In the genomic region with DNA sequence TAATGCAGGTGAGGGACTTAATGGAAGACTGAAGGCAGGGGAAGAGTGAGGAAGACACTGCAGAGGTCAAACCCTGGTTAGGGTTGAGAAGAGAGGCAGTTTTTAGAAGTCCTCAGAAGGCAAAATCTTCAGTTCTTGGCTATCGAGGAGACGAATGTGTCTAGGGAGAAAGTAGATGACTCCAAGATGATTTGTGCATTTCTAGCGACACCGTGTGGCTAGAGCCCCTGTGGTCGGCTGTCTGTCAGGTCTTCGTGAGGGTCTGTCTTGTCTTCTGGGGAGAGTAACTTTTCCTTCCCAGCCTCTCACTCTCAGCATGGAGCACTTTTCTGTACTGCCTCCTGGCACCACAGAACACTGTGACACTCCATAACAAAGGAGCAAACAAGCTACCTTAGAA, we compare ENCODE assay signal across 8 cellular contexts.
DNase-seq lines count a peak whose midpoint lies in the region; ATAC-seq and TF ChIP-seq lines count a peak whose summit lies in the region.

No MANE protein-coding gene starts in this region.

- H3K79me2 ChIP-seq in HCT116 (ENCODE audit: insufficient read depth, low read length), result no peaks in the 10 kb centered on the region

- H3K4me1 Mint-ChIP-seq in glutamatergic neuron (ENCODE audit: low read depth, unreplicated experiment) (no peaks in the 10 kb centered on the region), T-helper 17 cell (no peaks in the 10 kb centered on the region)

- peak; percentile 84 for ATAC-seq in HCT116
- peak; percentile 64; the same call in 2 of the 3 replicates for ATAC-seq in SK-N-SH treated with all-trans-retinoic acid at 6 μM for 48 hours
- ATAC-seq in upper lobe of right lung, result peak; percentile 58
- no peak for ATAC-seq in T-helper 17 cell

- H2AFZ ChIP-seq in HCT116 (ENCODE audit: low read depth, low read length, poor library complexity, severe bottlenecking), result no peak overlapping the region

- H3K27ac ChIP-seq in HCT116 (ENCODE audit: low read depth, low read length), result no peak overlapping the region
- H3K27ac ChIP-seq in upper lobe of right lung, result no peak overlapping the region

- H3K9ac ChIP-seq in HCT116 (ENCODE audit: low read length), result no peak overlapping the region

- H3K9me2 ChIP-seq in HCT116 (ENCODE audit: insufficient read depth), result no peaks in the 10 kb centered on the region

- in situ Hi-C loops in G401 (cut with HindIII; ENCODE audit: low sequenced_read_pairs), result no loop called here

- peak; percentile 67 for TF ChIP-seq RAD21 in HCT116 (IDR thresholded peaks at IDR 0.05; ENCODE audit: low read depth)

- H3K9me3 ChIP-seq in HCT116 (ENCODE audit: control insufficient read depth in 1 of 2, insufficient read depth in 1 of 2, low read depth in 1 of 2, low read length in 2 of 2), result no peaks in the 10 kb centered on the region
- no peaks in the 10 kb centered on the region for H3K9me3 ChIP-seq in upper lobe of right lung
- no peaks in the 10 kb centered on the region for H3K9me3 ChIP-seq in T-helper 17 cell (ENCODE audit: control insufficient read depth, low read length, poor library complexity, severe bottlenecking)

- intact Hi-C loops in HCT116 (cut with micrococcal nuclease) (loop anchor here (1.0 to 2.0 kb wide), 3 partner anchors 142 to 270 kb away; no protein-coding TSS in a partner anchor), upper lobe of right lung (cut with DNase I) (no loop called here)

- no peaks in the 10 kb centered on the region for H4K20me1 ChIP-seq in HCT116 (ENCODE audit: insufficient read depth)

- DNase-seq in G401 (ENCODE audit: low spot score), result peak; percentile 11
- peak; percentile 35 for DNase-seq in HCT116 (ENCODE audit: low read depth, low spot score)
- peak; percentile 39 for DNase-seq in glutamatergic neuron
- DNase-seq in upper lobe of right lung, result no peak
- DNase-seq in activated T-cell treated with anti-CD3 and anti-CD28 coated beads for 4 hours, result no peak
- no peak for DNase-seq in T-helper 17 cell
- no peak for DNase-seq in amniotic stem cell (lab: John Stamatoyannopoulos, UW)

- H3K27me3 Mint-ChIP-seq in glutamatergic neuron (ENCODE audit: unreplicated experiment) (no peaks in the 10 kb centered on the region), T-helper 17 cell (no peaks in the 10 kb centered on the region)

- H3K4me3 ChIP-seq in HCT116 (replicated peaks in 1 of 2; ENCODE audit: low read depth in 1 of 2, low read length in 2 of 2) (no peak overlapping the region), upper lobe of right lung (no peak overlapping the region)

- RAD21 ChIA-PET in HCT116 (lab: Charles Lee; ENCODE audit: low non-redundant PET in 1 of 2, low total read pairs in 2 of 2, uncharacterized antibody in 2 of 2, unreplicated experiment in 2 of 2), result interaction anchor here in 1 of 2 experiments (0.7 to 1.6 kb wide), 2 partner anchors 142 to 270 kb away, joined by 3 to 6 read pairs; no protein-coding TSS in a partner anchor

- BruUV-seq in HCT116 (replicated peaks; lab: Mats Ljungman, UMichigan), result no TSS peak

- H3K36me3 ChIP-seq in HCT116 (ENCODE audit: control insufficient read depth in 1 of 2, insufficient read depth in 2 of 2, low read length in 2 of 2) (no peaks in the 10 kb centered on the region), upper lobe of right lung (no peaks in the 10 kb centered on the region)

- TF ChIP-seq CTCF in HCT116 (IDR thresholded peaks at IDR 0.05 in 2 of 3, conservative IDR thresholded peaks at IDR 0.05 in 1 of 3; ENCODE audit: borderline replicate concordance in 1 of 3, insufficient read depth in 1 of 3, low read depth in 2 of 3, low read length in 2 of 3) (peak; percentile 33 to 59 (median 50); a peak in 4 of 6 replicates), glutamatergic neuron (IDR thresholded peaks at IDR 0.05; ENCODE audit: partially characterized antibody, unreplicated experiment) (no peak), upper lobe of right lung (IDR thresholded peaks at IDR 0.05) (peak; percentile 37)

- H3K27ac Mint-ChIP-seq in glutamatergic neuron (ENCODE audit: unreplicated experiment), result no peak overlapping the region
- H3K27ac Mint-ChIP-seq in T-helper 17 cell, result no peak overlapping the region

- H3K4me3 Mint-ChIP-seq in glutamatergic neuron (ENCODE audit: unreplicated experiment), result no peak overlapping the region
- no peak overlapping the region for H3K4me3 Mint-ChIP-seq in T-helper 17 cell

- TF ChIP-seq POLR2A in HCT116 (IDR thresholded peaks at IDR 0.05; ENCODE audit: borderline replicate concordance, extremely low read depth, insufficient read depth, insufficient read length), result no peak

- H3K4me1 ChIP-seq in HCT116 (ENCODE audit: control insufficient read depth in 1 of 2, insufficient read depth in 2 of 2, low read length in 2 of 2), result no peaks in the 10 kb centered on the region
- H3K4me1 ChIP-seq in upper lobe of right lung, result no peaks in the 10 kb centered on the region

- CTCF ChIA-PET in HCT116 (lab: Charles Lee), result interaction anchor here (0.7 to 2.4 kb wide), 4 partner anchors 40 to 270 kb away, joined by 3 to 15 read pairs (median 4); no protein-coding TSS in a partner anchor

- H3K27me3 ChIP-seq in HCT116 (ENCODE audit: insufficient read depth, low read length) (no peaks in the 10 kb centered on the region), upper lobe of right lung (no peaks in the 10 kb centered on the region)

- POLR2A ChIA-PET in HCT116 (lab: Charles Lee), result no interaction called here

- H3K4me2 ChIP-seq in HCT116 (ENCODE audit: low read length), result no peak overlapping the region

- peaks cover 4% of the 10 kb centered on the region for H3K9me3 Mint-ChIP-seq in glutamatergic neuron (ENCODE audit: unreplicated experiment)

- H3K36me3 Mint-ChIP-seq in glutamatergic neuron (ENCODE audit: unreplicated experiment), result no peaks in the 10 kb centered on the region
- H3K36me3 Mint-ChIP-seq in T-helper 17 cell (ENCODE audit: low read depth), result no peaks in the 10 kb centered on the region

TF ChIP-seq in HCT116, 20 proteins besides CTCF, POLR2A, EP300 and RAD21:
- TF ChIP-seq ZFX (IDR thresholded peaks at IDR 0.05), result no peak
- no peak for TF ChIP-seq JUND (IDR thresholded peaks at IDR 0.05)
- no peak for TF ChIP-seq ZNF274 (IDR thresholded peaks at IDR 0.05; ENCODE audit: low read depth, low read length)
- TF ChIP-seq FOSL1 (IDR thresholded peaks at IDR 0.05; ENCODE audit: low read depth), result no peak
- TF ChIP-seq ELF1 (IDR thresholded peaks at IDR 0.05; ENCODE audit: borderline replicate concordance, low read depth), result no peak
- no peak for TF ChIP-seq EGR1 (IDR thresholded peaks at IDR 0.05; ENCODE audit: low read depth)

TF ChIP-seq in SK-N-SH treated with all-trans-retinoic acid at 6 μM for 48 hours, 23 proteins besides CTCF, POLR2A, EP300 and RAD21:
- no peak for TF ChIP-seq TCF4 (CRISPR knock-in tag; IDR thresholded peaks at IDR 0.05; ENCODE audit: borderline replicate concordance)
- TF ChIP-seq ZC3H10 (CRISPR knock-in tag; IDR thresholded peaks at IDR 0.05), result no peak
- no peak for TF ChIP-seq BACH2 (CRISPR knock-in tag; IDR thresholded peaks at IDR 0.05; ENCODE audit: borderline replicate concordance)
- no peak for TF ChIP-seq ESRRG (CRISPR knock-in tag; IDR thresholded peaks at IDR 0.05)
- TF ChIP-seq, protein P1, sequence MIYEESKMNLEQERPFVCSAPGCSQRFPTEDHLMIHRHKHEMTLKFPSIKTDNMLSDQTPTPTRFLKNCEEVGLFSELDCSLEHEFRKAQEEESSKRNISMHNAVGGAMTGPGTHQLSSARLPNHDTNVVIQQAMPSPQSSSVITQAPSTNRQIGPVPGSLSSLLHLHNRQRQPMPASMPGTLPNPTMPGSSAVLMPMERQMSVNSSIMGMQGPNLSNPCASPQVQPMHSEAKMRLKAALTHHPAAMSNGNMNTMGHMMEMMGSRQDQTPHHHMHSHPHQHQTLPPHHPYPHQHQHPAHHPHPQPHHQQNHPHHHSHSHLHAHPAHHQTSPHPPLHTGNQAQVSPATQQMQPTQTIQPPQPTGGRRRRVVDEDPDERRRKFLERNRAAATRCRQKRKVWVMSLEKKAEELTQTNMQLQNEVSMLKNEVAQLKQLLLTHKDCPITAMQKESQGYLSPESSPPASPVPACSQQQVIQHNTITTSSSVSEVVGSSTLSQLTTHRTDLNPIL (CRISPR knock-in tag; IDR thresholded peaks at IDR 0.05; ENCODE audit: low read depth), result no peak
- TF ChIP-seq SNAI2 (CRISPR knock-in tag; IDR thresholded peaks at IDR 0.05), result no peak

Comparison
In these comparisons a context has a peak if more than half of its experiments do, and no peak if none do; other contexts are left out.
1. DNase-seq: peak in G401 (single experiment), HCT116 (single experiment) and glutamatergic neuron (single experiment); none in upper lobe of right lung (single experiment), activated T-cell treated with anti-CD3 and anti-CD28 coated beads for 4 hours (single experiment), T-helper 17 cell (0 of 3) and amniotic stem cell (single experiment).